In genomic region chr12:56118688-56119045, GRCh38 we compare ENCODE assay signal across 8 cellular contexts. TPM values are rescaled to one million over a fixed set of nuclear protein-coding genes. Genes with fewer than 3 reads are reported as not detected.
DNase-seq lines count a peak whose midpoint lies in the region; ATAC-seq and TF ChIP-seq lines count a peak whose summit lies in the region.

No MANE protein-coding gene starts in this region.

- peak overlapping the region; percentile 79 to 92 for H3K18ac ChIP-seq in mesenchymal stem cell (ENCODE audit: low read depth in 1 of 2, low read length in 2 of 2)

- H3K27ac ChIP-seq in ascending aorta (peak overlapping the region; percentile 94 to 95), mesenchymal stem cell (ENCODE audit: low read length, poor library complexity, severe bottlenecking) (peak overlapping the region; percentile 63)

- TF ChIP-seq CTCF in ascending aorta (IDR thresholded peaks at IDR 0.05) = no peak

- H2AK5ac ChIP-seq in mesenchymal stem cell (ENCODE audit: low read length, severe bottlenecking) = peak overlapping the region; percentile 57

- peak overlapping the region in 1 of 2 experiments; percentile 44 for H3K14ac ChIP-seq in mesenchymal stem cell (ENCODE audit: low read length in 2 of 2)

- peak overlapping the region; percentile 75 to 84 for H2BK12ac ChIP-seq in mesenchymal stem cell (ENCODE audit: low read length in 2 of 2)

- no peak overlapping the region for H2BK120ac ChIP-seq in mesenchymal stem cell (ENCODE audit: low read depth, low read length)

- H2AFZ ChIP-seq in mesenchymal stem cell (ENCODE audit: low read depth, low read length) = peak overlapping the region; percentile 76

- WGBS in mesenchymal stem cell = 19% methylated on average over 10 of the region's 10 CpGs

- no peaks in the 10 kb centered on the region for H3K27me3 ChIP-seq in ascending aorta
- H3K27me3 ChIP-seq in mesenchymal stem cell (ENCODE audit: control insufficient read depth in 1 of 2, insufficient read depth in 1 of 2, low read length in 2 of 2) = no peaks in the 10 kb centered on the region

- peak overlapping the region; percentile 63 for H3K4me3 ChIP-seq in GM08714 (ENCODE audit: low read length)
- peak overlapping the region; percentile 58 to 77 for H3K4me3 ChIP-seq in ascending aorta
- peak overlapping the region; percentile 77 to 86 for H3K4me3 ChIP-seq in mesenchymal stem cell (ENCODE audit: insufficient read depth in 1 of 2, low read depth in 1 of 2, low read length in 2 of 2)

- peak overlapping the region in 1 of 2 experiments; percentile 10 for H3K23ac ChIP-seq in mesenchymal stem cell (ENCODE audit: low read length in 2 of 2)

- peak overlapping the region; percentile 24 for H2BK5ac ChIP-seq in mesenchymal stem cell (ENCODE audit: low read depth, low read length, poor library complexity, severe bottlenecking)

- peaks cover 10 to 16% of the 10 kb centered on the region in 2 donors for H3K4me1 ChIP-seq in ascending aorta
- H3K4me1 ChIP-seq in mesenchymal stem cell (ENCODE audit: control insufficient read depth, insufficient read depth, low read depth, low read length) = peaks cover 12% of the 10 kb centered on the region

- peaks cover 13 to 29% of the 10 kb centered on the region in 2 donors for H3K36me3 ChIP-seq in ascending aorta
- peaks cover 24 to 45% of the 10 kb centered on the region in 2 experiments for H3K36me3 ChIP-seq in mesenchymal stem cell (ENCODE audit: control insufficient read depth in 1 of 2, insufficient read depth in 2 of 2, low read depth in 1 of 2, low read length in 2 of 2)

- ATAC-seq in HG03135 (IDR thresholded peaks at IDR 0.05; ENCODE audit: unreplicated experiment) = peak; percentile 0
- ATAC-seq in HG02884 (IDR thresholded peaks at IDR 0.05; ENCODE audit: unreplicated experiment) = no peak
- ATAC-seq in GM21447 (IDR thresholded peaks at IDR 0.05; ENCODE audit: unreplicated experiment) = no peak
- no peak for ATAC-seq in GM19463 (IDR thresholded peaks at IDR 0.05; ENCODE audit: unreplicated experiment)

- intact Hi-C loops in ascending aorta (cut with DNase I) = loop anchor here (1.0 to 5.0 kb wide), 10 partner anchors 9 to 1404 kb away; partner anchors contain the start of genes ATP5F1B, CNPY2, DDIT3 and MBD6

- peak overlapping the region; percentile 73 for H2BK15ac ChIP-seq in mesenchymal stem cell (ENCODE audit: low read depth, poor library complexity, severe bottlenecking)

- peak overlapping the region; percentile 51 to 75 for H3K4ac ChIP-seq in mesenchymal stem cell (ENCODE audit: low read depth in 1 of 2, low read length in 2 of 2)

- peak overlapping the region; percentile 50 for H4K8ac ChIP-seq in mesenchymal stem cell (ENCODE audit: low read length)

- H3K4me2 ChIP-seq in mesenchymal stem cell (ENCODE audit: low read length, poor library complexity, severe bottlenecking) = peak overlapping the region; percentile 74

- H3K79me1 ChIP-seq in mesenchymal stem cell (replicated peaks; ENCODE audit: low read length, poor library complexity, severe bottlenecking) = peaks cover 33% of the 10 kb centered on the region

- DNase-seq in ascending aorta (ENCODE audit: low spot score in 2 of 2) (no peak), mesenchymal stem cell (no peak), NCI-H69 (lab: John Stamatoyannopoulos, UW) (no peak)

- H4K91ac ChIP-seq in mesenchymal stem cell (ENCODE audit: low read length) = peak overlapping the region; percentile 64

- H3K9me3 ChIP-seq in ascending aorta (no peaks in the 10 kb centered on the region), mesenchymal stem cell (ENCODE audit: control insufficient read depth, low read length) (no peaks in the 10 kb centered on the region)

- H3K9ac ChIP-seq in mesenchymal stem cell (ENCODE audit: low read length) = peak overlapping the region; percentile 99

RNA-seq across cellular contexts. Expression of gene ZC3H10, which starts 0.6 kb away (rescaled TPM):
- total RNA-seq in ascending aorta = 11.1 TPM
- 2.5 TPM for polyA plus RNA-seq in mesenchymal stem cell (2013, experiment 1 of 2)
- 2.4 TPM for polyA plus RNA-seq in mesenchymal stem cell (2013, experiment 2 of 2)

RNA-seq across cellular contexts. Expression of gene RPL41, which starts 2.2 kb away (rescaled TPM):
- total RNA-seq in ascending aorta = 1,819 TPM
- 10,850 TPM for polyA plus RNA-seq in mesenchymal stem cell (2013, experiment 1 of 2)
- polyA plus RNA-seq in mesenchymal stem cell (2013, experiment 2 of 2) = 10,960 TPM

RNA-seq across cellular contexts. Expression of gene ESYT1, which starts 9.4 kb away (rescaled TPM):
- 119 TPM for total RNA-seq in ascending aorta
- 63.4 TPM for polyA plus RNA-seq in mesenchymal stem cell (2013, experiment 1 of 2)
- 57.8 TPM for polyA plus RNA-seq in mesenchymal stem cell (2013, experiment 2 of 2)

RNA-seq across cellular contexts. Expression of gene PA2G4, which starts 14.3 kb away (rescaled TPM):
- total RNA-seq in ascending aorta = 101 TPM
- polyA plus RNA-seq in mesenchymal stem cell (2013, experiment 1 of 2) = 98.1 TPM
- 97.4 TPM for polyA plus RNA-seq in mesenchymal stem cell (2013, experiment 2 of 2)

RNA-seq across cellular contexts. Expression of gene MYL6B, which starts 33.7 kb away (rescaled TPM):
- total RNA-seq in ascending aorta = 53.6 TPM
- 106 TPM for polyA plus RNA-seq in mesenchymal stem cell (2013, experiment 1 of 2)
- 106 TPM for polyA plus RNA-seq in mesenchymal stem cell (2013, experiment 2 of 2)
